Comparison of ENCODE assay signal across 8 cellular contexts in genomic region chr12:48351022-48351708, GRCh38. TPM values are rescaled to one million over a fixed set of nuclear protein-coding genes. Genes with fewer than 3 reads are reported as not detected.
DNase-seq lines count a peak whose midpoint lies in the region; ATAC-seq and TF ChIP-seq lines count a peak whose summit lies in the region.

No MANE protein-coding gene starts in this region.

- H3K27me3 Mint-ChIP-seq in dendritic cell treated with granulocyte-macrophage colony-stimulating factor and Interleukin-4, amounts not matched to agents 40 ng/mL and 50 ng/mL, for 4 days, result no peaks in the 10 kb centered on the region

- peaks cover 16 to 56% (median 21%) of the 10 kb centered on the region in 10 experiments for H3K4me1 ChIP-seq in BLaER1 treated with 17β-estradiol and CSF1 and Interleukin-3, amounts not matched to agents 10 nM and 100 nM
- H3K4me1 ChIP-seq in PC-3 (ENCODE audit: insufficient read depth, low read length), result peaks cover 16% of the 10 kb centered on the region
- H3K4me1 ChIP-seq in lung (ENCODE audit: control insufficient read depth in 2 of 2, insufficient read depth in 2 of 2, low read length in 2 of 2), result peaks cover 0 to 3% of the 10 kb centered on the region in 2 donors
- H3K4me1 ChIP-seq in tibial nerve, result peaks cover 0 to 28% (median 5%) of the 10 kb centered on the region in 4 donors

- no peaks in the 10 kb centered on the region for H3K27me3 ChIP-seq in BLaER1 treated with 17β-estradiol and CSF1 and Interleukin-3, amounts not matched to agents 10 nM and 100 nM
- no peaks in the 10 kb centered on the region for H3K27me3 ChIP-seq in PC-3 (ENCODE audit: low read length)
- H3K27me3 ChIP-seq in lung (ENCODE audit: control insufficient read depth, insufficient read depth), result no peaks in the 10 kb centered on the region
- H3K27me3 ChIP-seq in tibial nerve, result no peaks in the 10 kb centered on the region

- H3K9me2 ChIP-seq in PC-3 (replicated peaks; ENCODE audit: low read length), result no peaks in the 10 kb centered on the region

- TF ChIP-seq POLR2A in tibial nerve (IDR thresholded peaks at IDR 0.05), result peak in 1 of 2 donors; percentile 42

- intact Hi-C loops in PC-3 (cut with micrococcal nuclease), result no loop called here
- intact Hi-C loops in dendritic cell treated with granulocyte-macrophage colony-stimulating factor and Interleukin-4, amounts not matched to agents 40 ng/mL and 50 ng/mL, for 4 days (cut with micrococcal nuclease), result loop anchor here (2.0 to 5.0 kb wide), 2 partner anchors 54 to 152 kb away; no protein-coding TSS in a partner anchor

- 1 to 2% methylated on average over 33 to 35 of the region's 36 CpGs for WGBS in lung, 2 donors
- 2 to 3% methylated on average over 23 to 31 of the region's 36 CpGs for WGBS in tibial nerve, 2 donors

- H3K4me2 ChIP-seq in BLaER1 treated with 17β-estradiol and CSF1 and Interleukin-3, amounts not matched to agents 10 nM and 100 nM, result peak overlapping the region; percentile 77 to 96 (median 89)
- H3K4me2 ChIP-seq in PC-3 (ENCODE audit: low read length), result peak overlapping the region; percentile 94

- TF ChIP-seq CTCF in PC-3 (conservative IDR thresholded peaks at IDR 0.05; ENCODE audit: low read depth, low read length), result no peak
- no peak for TF ChIP-seq CTCF in lung (IDR thresholded peaks at IDR 0.05; ENCODE audit: control extremely low read depth, extremely low read depth)
- peak in 1 of 5 experiments; percentile 10 for TF ChIP-seq CTCF in tibial nerve (IDR thresholded peaks at IDR 0.05)

- peak overlapping the region; percentile 70 to 93 (median 82) for H3K4me3 ChIP-seq in BLaER1 treated with 17β-estradiol and CSF1 and Interleukin-3, amounts not matched to agents 10 nM and 100 nM
- H3K4me3 ChIP-seq in PC-3 (ENCODE audit: low read length), result peak overlapping the region; percentile 84
- peak overlapping the region; percentile 73 for H3K4me3 ChIP-seq in lung
- peak overlapping the region; percentile 46 to 78 (median 76) for H3K4me3 ChIP-seq in tibial nerve

- TF ChIP-seq EP300 in tibial nerve (IDR thresholded peaks at IDR 0.05), result peak in 1 of 2 donors; percentile 68

- peak overlapping the region; percentile 84 for H3K4me3 Mint-ChIP-seq in dendritic cell treated with granulocyte-macrophage colony-stimulating factor and Interleukin-4, amounts not matched to agents 40 ng/mL and 50 ng/mL, for 4 days

- peaks cover 54% of the 10 kb centered on the region for H3K4me1 Mint-ChIP-seq in dendritic cell treated with granulocyte-macrophage colony-stimulating factor and Interleukin-4, amounts not matched to agents 40 ng/mL and 50 ng/mL, for 4 days (ENCODE audit: low read depth)

- H3K9me3 Mint-ChIP-seq in dendritic cell treated with granulocyte-macrophage colony-stimulating factor and Interleukin-4, amounts not matched to agents 40 ng/mL and 50 ng/mL, for 4 days, result no peaks in the 10 kb centered on the region

- H3K9ac ChIP-seq in BLaER1 treated with 17β-estradiol and CSF1 and Interleukin-3, amounts not matched to agents 10 nM and 100 nM, result peak overlapping the region; percentile 78 to 90 (median 85)
- peak overlapping the region; percentile 71 for H3K9ac ChIP-seq in PC-3 (ENCODE audit: low read length)

- no peaks in the 10 kb centered on the region for H3K79me2 ChIP-seq in PC-3 (ENCODE audit: low read length)

- POLR2A ChIA-PET in PC-3 (lab: Charles Lee; ENCODE audit: unreplicated experiment), result no interaction called here

- peak overlapping the region; percentile 99 for H3K27ac Mint-ChIP-seq in dendritic cell treated with granulocyte-macrophage colony-stimulating factor and Interleukin-4, amounts not matched to agents 40 ng/mL and 50 ng/mL, for 4 days

- ATAC-seq in GM19023 (IDR thresholded peaks at IDR 0.05; ENCODE audit: unreplicated experiment) (peak; percentile 57), HG03432 (IDR thresholded peaks at IDR 0.05; ENCODE audit: unreplicated experiment) (peak; percentile 51), PC-3 (peak; percentile 63), lung (ENCODE audit: insufficient read depth, low FRiP score) (peak; percentile 59), HG03097 (IDR thresholded peaks at IDR 0.05; ENCODE audit: low FRiP score, unreplicated experiment) (no peak)

- 0 out of 22 replicates have a peak, but pooled peaks cover 0 to 6% (median 0%) of the 10 kb centered on the region in 11 experiments for H4K20me1 ChIP-seq in BLaER1 treated with 17β-estradiol and CSF1 and Interleukin-3, amounts not matched to agents 10 nM and 100 nM
- H4K20me1 ChIP-seq in PC-3 (ENCODE audit: low read length), result no peaks in the 10 kb centered on the region

- H3K36me3 Mint-ChIP-seq in dendritic cell treated with granulocyte-macrophage colony-stimulating factor and Interleukin-4, amounts not matched to agents 40 ng/mL and 50 ng/mL, for 4 days (ENCODE audit: low read depth), result peaks cover 40% of the 10 kb centered on the region

- H3F3A ChIP-seq in PC-3 (ENCODE audit: low read length, unreplicated experiment), result no peaks in the 10 kb centered on the region

- H3K36me3 ChIP-seq in BLaER1 treated with 17β-estradiol and CSF1 and Interleukin-3, amounts not matched to agents 10 nM and 100 nM, result peaks cover 18 to 26% (median 20%) of the 10 kb centered on the region in 11 experiments
- H3K36me3 ChIP-seq in PC-3 (ENCODE audit: low read depth, low read length) (0 out of 2 replicates have a peak, but pooled peaks cover 2% of the 10 kb centered on the region), lung (ENCODE audit: control insufficient read depth in 2 of 2, insufficient read depth in 2 of 2, low read length in 2 of 2) (peaks cover 4 to 8% of the 10 kb centered on the region in 2 donors), tibial nerve (peaks cover 0 to 20% (median 0%) of the 10 kb centered on the region in 3 donors)

- peak overlapping the region; percentile 61 to 91 (median 83) for H3K27ac ChIP-seq in BLaER1 treated with 17β-estradiol and CSF1 and Interleukin-3, amounts not matched to agents 10 nM and 100 nM
- H3K27ac ChIP-seq in PC-3 (ENCODE audit: low read length), result peak overlapping the region; percentile 48
- peak overlapping the region; percentile 82 to 96 for H3K27ac ChIP-seq in lung (ENCODE audit: low read depth in 1 of 2, low read length in 1 of 2)
- peak overlapping the region; percentile 90 to 98 (median 95) for H3K27ac ChIP-seq in tibial nerve

- DNase-seq in PC-3 (peak; percentile 69), lung (ENCODE audit: low spot score) (peak; percentile 84), tibial nerve (ENCODE audit: low spot score in 2 of 2) (peak; percentile 61 to 83)

- peak overlapping the region; percentile 93 for H2AFZ ChIP-seq in PC-3 (ENCODE audit: low read length)

- BruUV-seq in PC-3 (replicated peaks; lab: Mats Ljungman, UMichigan), result no TSS peak

- CTCF ChIA-PET in PC-3 (lab: Charles Lee), result no interaction called here

- H3K9me3 ChIP-seq in BLaER1 treated with 17β-estradiol and CSF1 and Interleukin-3, amounts not matched to agents 10 nM and 100 nM (replicated peaks in 1 of 11), result no peaks in the 10 kb centered on the region
- no peaks in the 10 kb centered on the region for H3K9me3 ChIP-seq in PC-3 (ENCODE audit: low read length)
- no peaks in the 10 kb centered on the region for H3K9me3 ChIP-seq in lung (ENCODE audit: control insufficient read depth in 2 of 2, insufficient read depth in 1 of 2, low read length in 1 of 2)
- H3K9me3 ChIP-seq in tibial nerve, result no peaks in the 10 kb centered on the region

RNA-seq across cellular contexts. Expression of gene ZNF641, which starts 0.4 kb away (rescaled TPM):
- total RNA-seq in PC-3 (2014; rRNA removed) (10.9 and 12.6 TPM in 2 replicates), lung (10 to 100 TPM; 23.1 to 26.8 TPM), tibial nerve (10 to 100 TPM; 20.2 to 32.4 (median 23.7) TPM)
- 10 to 100 TPM in 1 of 2 donors, 1 to 10 TPM in 1; 6.9 to 11.5 TPM for polyA plus RNA-seq in lung
